ENCODE assay signal across 8 cellular contexts in genomic region chr22:37167176-37167980, GRCh38. TPM values are rescaled to one million over a fixed set of nuclear protein-coding genes. Genes with fewer than 3 reads are reported as not detected.
A peak's percentile ranks its signal among the peaks of the same experiment; 100 is the strongest.
DNase-seq lines count a peak whose midpoint lies in the region; ATAC-seq and TF ChIP-seq lines count a peak whose summit lies in the region.
"Had no signal": no experiment of that assay in that cellular context is flagged by ENCODE, and none has a peak within 500 bp of the region (broad histone marks: within the 10 kb centered on the region; RNA-seq: fewer than 3 reads in every experiment).

No MANE protein-coding gene starts in this region.

- H3K4me1 Mint-ChIP-seq in chondrocyte (ENCODE audit: low read depth): peaks cover 3% of the 10 kb centered on the region

- peak overlapping the region; percentile 84 for H3K4me2 ChIP-seq in OCI-LY3 (ENCODE audit: low read length)

- H3K36me3 Mint-ChIP-seq in chondrocyte (ENCODE audit: low read depth): no peaks in the 10 kb centered on the region

- no peaks in the 10 kb centered on the region for H3K36me3 ChIP-seq in OCI-LY3 (replicated peaks; ENCODE audit: low read depth, low read length)
- H3K36me3 ChIP-seq in rectal smooth muscle tissue (ENCODE audit: control insufficient read depth, insufficient read depth, low read length): no peaks in the 10 kb centered on the region

- H3K9ac ChIP-seq in OCI-LY3 (ENCODE audit: low read length) (peak overlapping the region; percentile 41; the same call in 1 of the 2 replicates), rectal smooth muscle tissue (ENCODE audit: low read length) (peak overlapping the region; percentile 13)

- H3K4me3 ChIP-seq in OCI-LY3 (ENCODE audit: low read length) (peak overlapping the region; percentile 66; the same call in 1 of the 2 replicates), rectal smooth muscle tissue (ENCODE audit: low read length) (peak overlapping the region; percentile 53)

- no peaks in the 10 kb centered on the region for H3K9me3 Mint-ChIP-seq in chondrocyte (ENCODE audit: low read depth)

- H3K79me2 ChIP-seq in OCI-LY3 (ENCODE audit: low read length): no peaks in the 10 kb centered on the region

- no peak overlapping the region for H3K27ac ChIP-seq in OCI-LY3 (ENCODE audit: low read length)
- H3K27ac ChIP-seq in rectal smooth muscle tissue (ENCODE audit: low read depth, low read length): no peak overlapping the region

- H3K9me3 ChIP-seq in OCI-LY3 (ENCODE audit: insufficient read depth, low read length): no peaks in the 10 kb centered on the region

- H3K4me1 ChIP-seq in OCI-LY3 (ENCODE audit: low read length) (peaks cover 55% of the 10 kb centered on the region), rectal smooth muscle tissue (ENCODE audit: control insufficient read depth, insufficient read depth, low read length) (peaks cover 3% of the 10 kb centered on the region)

- peak overlapping the region; percentile 62; the same call in 1 of the 2 replicates for H2AFZ ChIP-seq in OCI-LY3 (ENCODE audit: low read depth, low read length)

- ATAC-seq in HG02763 (IDR thresholded peaks at IDR 0.05; ENCODE audit: unreplicated experiment): no peak

- H3K27me3 ChIP-seq in OCI-LY3 (ENCODE audit: low read depth, low read length) (no peaks in the 10 kb centered on the region; the same call in 1 of the 2 replicates), rectal smooth muscle tissue (ENCODE audit: control insufficient read depth, insufficient read depth, low read length) (no peaks in the 10 kb centered on the region)

- no peak for TF ChIP-seq CTCF in OCI-LY3 (IDR thresholded peaks at IDR 0.05; ENCODE audit: low read depth, low read length)
- no peak for TF ChIP-seq CTCF in chondrocyte (IDR thresholded peaks at IDR 0.05)
- TF ChIP-seq CTCF in GM10266 (IDR thresholded peaks at IDR 0.05; ENCODE audit: control insufficient read depth, insufficient read depth, low read depth, missing control alignments): no peak

- H3K27ac Mint-ChIP-seq in chondrocyte (ENCODE audit: unreplicated experiment): no peak overlapping the region

- no peaks in the 10 kb centered on the region for H4K20me1 ChIP-seq in OCI-LY3 (ENCODE audit: insufficient read depth, low read length)

- DNase-seq in chondrocyte (ENCODE audit: low spot score) (peak; percentile 70), GM10266 (ENCODE audit: extremely low spot score) (no peak), germinal center (ENCODE audit: low spot score) (no peak)
- DNase-seq: NCI-H1048 had no signal

- peaks cover 16% of the 10 kb centered on the region for H3K27me3 Mint-ChIP-seq in chondrocyte (ENCODE audit: low read depth)

- no peak overlapping the region for H3K4me3 Mint-ChIP-seq in chondrocyte (ENCODE audit: unreplicated experiment)

RNA-seq across cellular contexts. Expression of gene IL2RB, which starts 17.7 kb away (rescaled TPM):
- 0.37 TPM in 1 of 3 replicates, not detected in the others for total RNA-seq in chondrocyte
- total RNA-seq: RPMI7951 had no signal

RNA-seq across cellular contexts. Expression of gene C1QTNF6, which starts 20.7 kb away (rescaled TPM):
- 11.3 to 27.7 TPM (median 14.6 TPM) in 3 replicates for total RNA-seq in chondrocyte

RNA-seq across cellular contexts. Expression of gene SSTR3, which starts 44.9 kb away (rescaled TPM):
- total RNA-seq in chondrocyte: not detected in 3 replicates
- total RNA-seq: RPMI7951 had no signal

RNA-seq across cellular contexts. Expression of gene TMPRSS6, which starts 57.9 kb away (rescaled TPM):
- total RNA-seq in chondrocyte: not detected in 3 replicates
- total RNA-seq: RPMI7951 had no signal
